ENCODE assay signal across 17 cellular contexts in genomic region chr11:57787205-57787604, GRCh38. TPM values are rescaled to one million over a fixed set of nuclear protein-coding genes. Genes with fewer than 3 reads are reported as not detected.
DNase-seq lines count a peak whose midpoint lies in the region; ATAC-seq and TF ChIP-seq lines count a peak whose summit lies in the region.
"Had no signal": no experiment of that assay in that cellular context is flagged by ENCODE, and none has a peak within 500 bp of the region (broad histone marks: within the 10 kb centered on the region; RNA-seq: fewer than 3 reads in every experiment).

No MANE protein-coding gene starts in this region.

- H3K36me3 ChIP-seq in HUES64 (ENCODE audit: insufficient read depth, low read length) (peaks cover 15% of the 10 kb centered on the region), muscle layer of colon (ENCODE audit: insufficient read depth, low read length) (no peaks in the 10 kb centered on the region), thyroid gland (no peaks in the 10 kb centered on the region)

- no peak overlapping the region for H3K4me3 Mint-ChIP-seq in dendritic cell treated with granulocyte-macrophage colony-stimulating factor and Interleukin-4, amounts not matched to agents 40 ng/mL and 50 ng/mL, for 4 days
- H3K4me3 Mint-ChIP-seq in natural killer cell, result no peak overlapping the region
- H3K4me3 Mint-ChIP-seq: activated naive CD8-positive, alpha-beta T cell treated with anti-CD3 and anti-CD28 coated beads, Interleukin-2, amount 50 U/mL, for 24 hours; immature natural killer cell had no signal

- 90% methylated on average over 3 of the region's 4 CpGs for WGBS in HUES64
- 80 to 85% methylated on average over 4 of the region's 4 CpGs for WGBS in thyroid gland, 2 donors

- peaks cover 38% of the 10 kb centered on the region for H3K36me3 Mint-ChIP-seq in dendritic cell treated with granulocyte-macrophage colony-stimulating factor and Interleukin-4, amounts not matched to agents 40 ng/mL and 50 ng/mL, for 4 days (ENCODE audit: low read depth)
- no peaks in the 10 kb centered on the region for H3K36me3 Mint-ChIP-seq in natural killer cell

- no peaks in the 10 kb centered on the region for H3K27me3 Mint-ChIP-seq in dendritic cell treated with granulocyte-macrophage colony-stimulating factor and Interleukin-4, amounts not matched to agents 40 ng/mL and 50 ng/mL, for 4 days
- H3K27me3 Mint-ChIP-seq in natural killer cell (ENCODE audit: low read depth in 2 of 2), result no peaks in the 10 kb centered on the region

- peaks cover 78% of the 10 kb centered on the region for H3K4me1 Mint-ChIP-seq in dendritic cell treated with granulocyte-macrophage colony-stimulating factor and Interleukin-4, amounts not matched to agents 40 ng/mL and 50 ng/mL, for 4 days (ENCODE audit: low read depth)
- H3K4me1 Mint-ChIP-seq in natural killer cell, result peaks cover 12 to 16% of the 10 kb centered on the region in 2 donors

- H3K4me3 ChIP-seq in HUES64 (ENCODE audit: low read length), result no peak overlapping the region
- H3K4me3 ChIP-seq in muscle layer of colon (ENCODE audit: low read depth in 1 of 2, low read length in 2 of 2), result no peak overlapping the region
- no peak overlapping the region for H3K4me3 ChIP-seq in thyroid gland (replicated peaks in 1 of 3)
- H3K4me3 ChIP-seq: K562, mucosa of descending colon had no signal

- TF ChIP-seq CTCF in thyroid gland (IDR thresholded peaks at IDR 0.05), result no peak
- no peak for TF ChIP-seq CTCF in natural killer cell (IDR thresholded peaks at IDR 0.05)
- TF ChIP-seq CTCF in GM20000 (IDR thresholded peaks at IDR 0.05; ENCODE audit: extremely low read depth, missing control alignments), result no peak

- TF ChIP-seq POLR2A in thyroid gland (IDR thresholded peaks at IDR 0.05), result no peak

- H3K9me3 ChIP-seq in HUES64 (ENCODE audit: insufficient read depth, low read depth, low read length) (no peaks in the 10 kb centered on the region), muscle layer of colon (ENCODE audit: low read length) (no peaks in the 10 kb centered on the region), thyroid gland (no peaks in the 10 kb centered on the region)
- H3K9me3 ChIP-seq: mucosa of descending colon had no signal

- H3K9me3 Mint-ChIP-seq in dendritic cell treated with granulocyte-macrophage colony-stimulating factor and Interleukin-4, amounts not matched to agents 40 ng/mL and 50 ng/mL, for 4 days, result no peaks in the 10 kb centered on the region
- H3K9me3 Mint-ChIP-seq in natural killer cell, result no peaks in the 10 kb centered on the region
- H3K9me3 Mint-ChIP-seq: activated naive CD8-positive, alpha-beta T cell treated with anti-CD3 and anti-CD28 coated beads, Interleukin-2, amount 50 U/mL, for 24 hours; immature natural killer cell had no signal

- H3K9ac ChIP-seq in HUES64 (ENCODE audit: low read depth, low read length) (no peak overlapping the region), muscle layer of colon (ENCODE audit: low read length) (no peak overlapping the region)

- DNase-seq in thyroid gland, result no peak
- DNase-seq in natural killer cell, result no peak
- no peak for DNase-seq in NCI-H82 treated with DMSO at 0.1 percent for 48 hours (lab: John Stamatoyannopoulos, UW; ENCODE audit: unreplicated experiment)
- no peak for DNase-seq in GM20000 (ENCODE audit: low spot score)
- DNase-seq: activated naive CD8-positive, alpha-beta T cell treated with anti-CD3 and anti-CD28 coated beads, Interleukin-2, amount 50 U/mL, for 24 hours; activated T-cell treated with anti-CD3 and anti-CD28 coated beads, Interleukin-2, amount 50 U/mL, for 1 hour; immature natural killer cell; mucosa of descending colon; NCI-H1436 treated with DMSO at 0.1 percent for 48 hours; OCI-M1; stimulated activated CD4-positive, alpha-beta T cell treated with anti-CD3 and anti-CD28 coated beads, Interleukin-4, amount 100 ng/mL, for 1 hour had no signal

- H3K4me1 ChIP-seq in HUES64 (ENCODE audit: insufficient read depth, low read length), result peaks cover 38% of the 10 kb centered on the region
- peaks cover 74% of the 10 kb centered on the region for H3K4me1 ChIP-seq in muscle layer of colon (ENCODE audit: insufficient read depth, low read length)
- peaks cover 63 to 79% of the 10 kb centered on the region in 2 donors for H3K4me1 ChIP-seq in thyroid gland

- H3K27ac ChIP-seq in HUES64 (ENCODE audit: low read depth, low read length) (0 out of 2 replicates have a peak overlapping the region, but pooled peaks have one; percentile 14), muscle layer of colon (ENCODE audit: low read depth, low read length) (peak overlapping the region; percentile 64), thyroid gland (peak overlapping the region in 2 of 3 donors; percentile 97 to 99)

- no peaks in the 10 kb centered on the region for H3K27me3 ChIP-seq in HUES64 (ENCODE audit: insufficient read depth, low read length)
- no peaks in the 10 kb centered on the region for H3K27me3 ChIP-seq in muscle layer of colon (ENCODE audit: control insufficient read depth in 1 of 2, insufficient read depth in 2 of 2, low read length in 2 of 2)
- H3K27me3 ChIP-seq in thyroid gland, result no peaks in the 10 kb centered on the region

- intact Hi-C loops in dendritic cell treated with granulocyte-macrophage colony-stimulating factor and Interleukin-4, amounts not matched to agents 40 ng/mL and 50 ng/mL, for 4 days (cut with micrococcal nuclease), result no loop called here
- intact Hi-C loops in thyroid gland (cut with DNase I) (no loop called here), natural killer cell (cut with micrococcal nuclease) (no loop called here)

- peak overlapping the region; percentile 60 for H3K27ac Mint-ChIP-seq in dendritic cell treated with granulocyte-macrophage colony-stimulating factor and Interleukin-4, amounts not matched to agents 40 ng/mL and 50 ng/mL, for 4 days
- no peak overlapping the region for H3K27ac Mint-ChIP-seq in natural killer cell
- H3K27ac Mint-ChIP-seq: activated naive CD8-positive, alpha-beta T cell treated with anti-CD3 and anti-CD28 coated beads, Interleukin-2, amount 50 U/mL, for 24 hours had no signal

- ATAC-seq in natural killer cell (no peak), GM18873 (IDR thresholded peaks at IDR 0.05; ENCODE audit: low FRiP score, unreplicated experiment) (no peak)
- ATAC-seq: activated naive CD8-positive, alpha-beta T cell treated with anti-CD3 and anti-CD28 coated beads, Interleukin-2, amount 50 U/mL, for 24 hours had no signal

RNA-seq across cellular contexts. Expression of gene CTNND1, which starts 25.6 kb away (rescaled TPM):
- 81.3 TPM for polyA plus RNA-seq in HUES64 (2013, experiment 1 of 2)
- 89.6 TPM for polyA plus RNA-seq in HUES64 (2013, experiment 2 of 2)
- total RNA-seq in thyroid gland, result 100 to 1,000 TPM; 178 to 238 (median 202) TPM
- 10 to 100 TPM; 17.1 to 17.7 (median 17.3) TPM for total RNA-seq in natural killer cell

RNA-seq across cellular contexts. Expression of gene BTBD18, which starts 35.6 kb away (rescaled TPM):
- not detected for polyA plus RNA-seq in HUES64 (2013, experiment 1 of 2)
- not detected for polyA plus RNA-seq in HUES64 (2013, experiment 2 of 2)
- total RNA-seq in thyroid gland, result not detected
- not detected for total RNA-seq in natural killer cell
- total RNA-seq: K562, mucosa of descending colon, NCI-H460 had no signal

RNA-seq across cellular contexts. Expression of gene SELENOH, which starts 45.9 kb away (rescaled TPM):
- polyA plus RNA-seq in HUES64 (2013, experiment 1 of 2), result 211 TPM
- polyA plus RNA-seq in HUES64 (2013, experiment 2 of 2), result 188 TPM
- total RNA-seq in thyroid gland (100 to 1,000 TPM; 130 to 271 (median 169) TPM), natural killer cell (10 to 100 TPM; 55.3 to 83.3 (median 61.0) TPM)

Comparison
In these comparisons a context has a peak if more than half of its experiments do, and no peak if none do; other contexts are left out.
1. H3K27ac ChIP-seq: peak in every context shown above with its lines; median percentile 98 in thyroid gland; 64 in muscle layer of colon; 14 in HUES64.
2. RNA of gene CTNND1, which starts 25.6 kb away (total RNA-seq): 178 to 238 TPM in thyroid gland; 17.1 to 17.7 TPM in natural killer cell; every median in the first group is over 4 times any median in the second.